8 cellular contexts compared by ENCODE assay signal in the genomic region with DNA sequence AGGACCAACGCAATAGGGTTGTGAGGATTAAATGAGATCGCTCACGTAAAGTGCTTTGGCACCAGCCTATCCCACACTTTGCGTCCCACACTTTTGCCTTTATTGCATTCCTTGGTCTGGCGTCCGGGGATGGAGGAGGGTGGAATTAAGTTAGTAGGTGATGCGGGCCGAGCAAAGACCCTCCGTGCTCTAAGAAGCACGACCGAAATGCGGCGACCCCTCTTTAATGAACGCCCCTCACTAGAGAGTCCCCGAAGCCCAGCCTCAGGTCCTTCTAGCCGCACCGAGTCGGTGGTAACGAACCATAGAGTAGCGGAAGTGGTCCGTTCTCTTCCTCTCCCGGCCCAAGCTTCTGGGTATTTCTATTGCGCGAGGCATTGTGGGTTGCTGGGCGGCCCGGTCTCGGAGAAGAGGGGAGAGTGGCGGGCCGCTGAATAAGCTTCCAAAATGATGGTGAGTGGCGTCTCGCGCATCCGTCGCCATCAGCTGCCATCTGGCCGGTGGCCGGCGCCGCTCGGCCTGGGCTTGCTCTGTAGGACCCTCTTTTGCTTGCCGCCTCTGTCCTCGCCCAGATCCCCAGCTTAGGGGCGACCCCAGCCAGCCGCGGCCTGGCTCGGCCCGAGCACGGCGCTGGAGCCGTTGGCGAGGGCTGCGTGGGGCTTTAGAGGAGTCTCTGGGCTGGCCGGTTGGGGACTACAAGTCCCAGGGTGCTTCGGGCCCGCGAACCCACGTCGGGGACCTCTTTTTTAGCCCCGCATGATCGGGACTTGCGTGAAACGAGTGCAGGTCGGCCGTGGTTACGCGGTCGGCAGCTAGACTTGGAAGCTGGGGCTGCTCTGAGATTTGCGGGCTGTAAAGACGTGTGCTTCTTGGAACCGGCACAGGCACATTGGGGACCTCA.
DNase-seq lines count a peak whose midpoint lies in the region; ATAC-seq and TF ChIP-seq lines count a peak whose summit lies in the region.

Gene CCT7 (plus strand): TSS at position 377 of the 901 bp plus-strand sequence. CDS start 71 bp downstream, at position 448.

- ATAC-seq in GM19035 (IDR thresholded peaks at IDR 0.05; ENCODE audit: unreplicated experiment) (peak; percentile 58), HG03342 (IDR thresholded peaks at IDR 0.05; ENCODE audit: unreplicated experiment) (peak; percentile 56)

- DNase-seq in AG09319 (ENCODE audit: extremely low read depth, low read depth) (peak; percentile 56), NCI-H446 (lab: John Stamatoyannopoulos, UW) (peak; percentile 82 to 91), islet precursor cell (peak; percentile 94)
- peak; percentile 85 for DNase-seq in activated CD4-positive, CD25-positive, alpha-beta regulatory T cell treated with anti-CD3 and anti-CD28 coated beads, Interleukin-2, amount 50 U/mL, for 16 hours (ENCODE audit: low read depth, low spot score)
- peak; percentile 89 for DNase-seq in central memory CD4-positive, alpha-beta T cell
- peak; percentile 79 for DNase-seq in stimulated activated CD4-positive, alpha-beta T cell treated with anti-CD3 and anti-CD28 coated beads, Interleukin-12 subunit alpha, Interleukin-12 subunit beta, amount 100 ng/mL, for 4 hours

- no peak for TF ChIP-seq CTCF in AG09319 (IDR thresholded peaks at IDR 0.05; ENCODE audit: low read depth, low read length)

Comparison
In these comparisons a context has a peak if more than half of its experiments do, and no peak if none do; other contexts are left out.
1. Peak in every context shown above with its lines: DNase-seq and ATAC-seq.